24 cellular contexts compared by ENCODE assay signal in the genomic region with DNA sequence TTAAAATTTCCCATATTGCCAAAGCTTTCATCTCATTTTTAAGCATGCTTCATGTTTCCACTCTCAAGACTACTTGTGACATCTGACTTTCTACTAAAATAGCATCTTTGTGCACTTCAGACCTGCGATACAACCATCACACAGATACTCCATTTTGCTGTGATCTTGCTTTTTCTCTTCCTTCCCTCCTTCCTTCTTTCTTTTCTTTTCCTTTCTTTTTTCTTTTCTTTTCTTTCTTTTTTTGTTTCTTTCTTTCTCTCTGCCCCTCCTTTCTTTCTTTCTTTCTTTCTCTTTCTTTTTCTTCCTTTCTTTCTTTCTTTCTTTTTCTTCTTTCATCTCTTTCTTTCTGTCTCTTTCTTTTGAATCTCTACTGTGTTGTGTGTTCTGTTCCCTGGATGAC.
"Had no signal": no experiment of that assay in that cellular context is flagged by ENCODE, and none has a peak within 500 bp of the region (broad histone marks: within the 10 kb centered on the region; RNA-seq: fewer than 3 reads in every experiment).

No MANE protein-coding gene starts in this region.

- H3K79me2 ChIP-seq: parathyroid adenoma had no signal

- H3K9me3 ChIP-seq: esophagus muscularis mucosa, gastrocnemius medialis, lower lobe of right lung, prostate gland, right lobe of liver, upper lobe of left lung, uterus had no signal

- ATAC-seq: gastrocnemius medialis; lower lobe of right lung; natural killer cell; right lobe of liver; stimulated activated memory B cell treated with anti-CD40 and anti-IgM and Interleukin-4, amounts not matched to agents 10 μg/mL and 1 μg/mL and 100 μg/mL, for 72 hours had no signal

- H3K27ac ChIP-seq: epithelial cell of prostate, esophagus muscularis mucosa, gastrocnemius medialis, left ventricle myocardium inferior, lower lobe of right lung, parathyroid adenoma, prostate gland, right lobe of liver, spleen, tibial artery, upper lobe of left lung, uterus had no signal

- H3K4me3 Mint-ChIP-seq: immature natural killer cell; memory B cell; mesothelial cell of epicardium; natural killer cell; stimulated activated memory B cell treated with anti-CD40 and anti-IgM and Interleukin-4, amounts not matched to agents 10 μg/mL and 1 μg/mL and 100 μg/mL, for 72 hours; stimulated activated naive CD8-positive, alpha-beta T cell treated with anti-CD3 and anti-CD28 coated beads, Interleukin-15, Interleukin-2, amounts not matched to agents 100 ng/mL and 50 ng/mL, for 24 hours had no signal

- H3K9ac ChIP-seq: parathyroid adenoma had no signal

- H3K4me1 Mint-ChIP-seq: immature natural killer cell; memory B cell; mesothelial cell of epicardium; natural killer cell; stimulated activated memory B cell treated with anti-CD40 and anti-IgM and Interleukin-4, amounts not matched to agents 10 μg/mL and 1 μg/mL and 100 μg/mL, for 72 hours had no signal

- FAIRE-seq: keratinocyte had no signal

- H3K4me1 ChIP-seq: esophagus muscularis mucosa, gastrocnemius medialis, left ventricle myocardium inferior, lower lobe of right lung, parathyroid adenoma, prostate gland, right lobe of liver, spleen, tibial artery, upper lobe of left lung, uterus had no signal

- H3K36me3 Mint-ChIP-seq: immature natural killer cell; memory B cell; mesothelial cell of epicardium; natural killer cell; stimulated activated memory B cell treated with anti-CD40 and anti-IgM and Interleukin-4, amounts not matched to agents 10 μg/mL and 1 μg/mL and 100 μg/mL, for 72 hours had no signal

- H3K36me3 ChIP-seq: esophagus muscularis mucosa, gastrocnemius medialis, left ventricle myocardium inferior, lower lobe of right lung, prostate gland, right lobe of liver, spleen, tibial artery, upper lobe of left lung, uterus had no signal

- DNase-seq: effector memory CD4-positive, alpha-beta T cell; gastrocnemius medialis; immature natural killer cell; left ventricle myocardium inferior; lower lobe of right lung; natural killer cell; occipital lobe; right lobe of liver; spleen; stimulated activated CD4-positive, alpha-beta T cell treated with anti-CD3 and anti-CD28 coated beads, Interleukin-15, amount 100 ng/mL, for 24 hours; stimulated activated CD4-positive, alpha-beta T cell treated with anti-CD3 and anti-CD28 coated beads, Interleukin-1b, Interleukin-23, amount 100 ng/mL, for 48 hours; stimulated activated CD4-positive, alpha-beta T cell treated with anti-CD3 and anti-CD28 coated beads, Interleukin-4, amount 100 ng/mL, for 24 hours; tibial artery; upper lobe of left lung; uterus had no signal

- H3K4me3 ChIP-seq: esophagus muscularis mucosa, gastrocnemius medialis, left ventricle myocardium inferior, lower lobe of right lung, prostate gland, right lobe of liver, spleen, tibial artery, upper lobe of left lung, uterus had no signal

- H2AFZ ChIP-seq: parathyroid adenoma had no signal

- H3K27me3 ChIP-seq: esophagus muscularis mucosa, gastrocnemius medialis, right lobe of liver, spleen, tibial artery, upper lobe of left lung, uterus had no signal

- H3K27me3 Mint-ChIP-seq: memory B cell; stimulated activated memory B cell treated with anti-CD40 and anti-IgM and Interleukin-4, amounts not matched to agents 10 μg/mL and 1 μg/mL and 100 μg/mL, for 72 hours; stimulated activated naive CD8-positive, alpha-beta T cell treated with anti-CD3 and anti-CD28 coated beads, Interleukin-15, Interleukin-2, amounts not matched to agents 100 ng/mL and 50 ng/mL, for 24 hours had no signal

- H3K27ac Mint-ChIP-seq: immature natural killer cell; memory B cell; mesothelial cell of epicardium; natural killer cell; stimulated activated memory B cell treated with anti-CD40 and anti-IgM and Interleukin-4, amounts not matched to agents 10 μg/mL and 1 μg/mL and 100 μg/mL, for 72 hours; stimulated activated naive CD8-positive, alpha-beta T cell treated with anti-CD3 and anti-CD28 coated beads, Interleukin-15, Interleukin-2, amounts not matched to agents 100 ng/mL and 50 ng/mL, for 24 hours had no signal
